In genomic region chr12:106044773-106045172, GRCh38 we compare ENCODE assay signal across 21 cellular contexts.
DNase-seq lines count a peak whose midpoint lies in the region; ATAC-seq, FAIRE-seq and TF ChIP-seq lines count a peak whose summit lies in the region.
"Had no signal": no experiment of that assay in that cellular context is flagged by ENCODE, and none has a peak within 500 bp of the region (broad histone marks: within the 10 kb centered on the region; RNA-seq: fewer than 3 reads in every experiment).

No MANE protein-coding gene starts in this region.

- H4K20me1 ChIP-seq in HepG2 (ENCODE audit: insufficient read depth, low read length) = no peaks in the 10 kb centered on the region

- CTCF ChIA-PET in HepG2 (lab: Yijun Ruan, JAX; ENCODE audit: low intra/inter-chr PET ratio, low total read pairs) = no interaction called here

- H3K27me3 ChIP-seq in liver (ENCODE audit: control insufficient read depth in 4 of 4, insufficient read depth in 4 of 4, low read length in 3 of 4) (no peaks in the 10 kb centered on the region), HepG2 (ENCODE audit: control insufficient read depth in 1 of 2, insufficient read depth in 2 of 2, low read length in 2 of 2) (peaks cover 2 to 14% of the 10 kb centered on the region in 2 experiments; a peak in 3 of 5 replicates), adipocyte (replicated peaks; ENCODE audit: control insufficient read depth, insufficient read depth, low read length) (peaks cover 1% of the 10 kb centered on the region), right atrium auricular region (no peaks in the 10 kb centered on the region)
- H3K27me3 ChIP-seq: dorsolateral prefrontal cortex, testis had no signal

- TF ChIP-seq CTCF in liver (IDR thresholded peaks at IDR 0.05; ENCODE audit: low read depth, low read length, missing input control) (no peak), HepG2 (CRISPR knock-in tag; IDR thresholded peaks at IDR 0.05) (no peak), right atrium auricular region (IDR thresholded peaks at IDR 0.05) (no peak), omental fat pad (IDR thresholded peaks at IDR 0.05) (no peak)

- H3K4me3 ChIP-seq in liver (ENCODE audit: low read depth in 1 of 3, low read length in 3 of 3) (no peak overlapping the region), HepG2 (replicated peaks in 1 of 3; ENCODE audit: insufficient read depth in 1 of 3, low read depth in 2 of 3, low read length in 3 of 3) (no peak overlapping the region), adipocyte (ENCODE audit: low read length) (no peak overlapping the region), right atrium auricular region (no peak overlapping the region)
- H3K4me3 ChIP-seq: dorsolateral prefrontal cortex, testis had no signal

- DNase-seq in HepG2 (ENCODE audit: low spot score) (no peak), adipocyte (ENCODE audit: low read depth) (peak; percentile 31), kidney glomerular epithelial cell (lab: John Stamatoyannopoulos, UW) (peak; percentile 80), right atrium auricular region (ENCODE audit: low spot score) (no peak), omental fat pad (ENCODE audit: low spot score) (no peak), iPS-NIHi11 (ENCODE audit: low spot score) (no peak)
- no peak for DNase-seq in activated CD8-positive, alpha-beta memory T cell treated with anti-CD3 and anti-CD28 coated beads, Interleukin-2, amount 50 U/mL, for 4 hours
- DNase-seq: activated CD8-positive, alpha-beta T cell treated with anti-CD3 and anti-CD28 coated beads, Interleukin-2, amount 10 ng/mL, durations not matched to agents 7 days and 5 days; activated naive CD8-positive, alpha-beta T cell treated with anti-CD3 and anti-CD28 coated beads for 36 hours; DMS79 treated with DMSO at 0.1 percent for 48 hours; erythroblast; natural killer cell; NCI-H2029; SHP77; stimulated activated CD4-positive, alpha-beta T cell treated with anti-CD3 and anti-CD28 coated beads, Interleukin-12 subunit alpha, Interleukin-12 subunit beta, amount 100 ng/mL, for 4 hours; T-helper 2 cell; testis had no signal

- H3K9ac ChIP-seq in liver (ENCODE audit: low read depth in 1 of 2, low read length in 2 of 2) (no peak overlapping the region), HepG2 (ENCODE audit: insufficient read depth, low read depth, low read length) (no peak overlapping the region), adipocyte (ENCODE audit: low read length) (no peak overlapping the region)

- no peak overlapping the region for H2AFZ ChIP-seq in HepG2 (ENCODE audit: low read length)

- FAIRE-seq in HepG2 (lab: Jason Lieb, UNC) = no peak

- no peaks in the 10 kb centered on the region for H3K4me1 ChIP-seq in liver (ENCODE audit: control insufficient read depth in 4 of 4, insufficient read depth in 4 of 4, low read length in 3 of 4)
- H3K4me1 ChIP-seq in HepG2 (ENCODE audit: insufficient read depth, low read length) = no peaks in the 10 kb centered on the region
- H3K4me1 ChIP-seq in adipocyte (ENCODE audit: control insufficient read depth, insufficient read depth, low read length) = no peaks in the 10 kb centered on the region
- H3K4me1 ChIP-seq in right atrium auricular region = peaks cover 0 to 3% of the 10 kb centered on the region in 2 donors
- H3K4me1 ChIP-seq: testis had no signal

- BruUV-seq in HepG2 (replicated peaks; lab: Mats Ljungman, UMichigan) = no TSS peak

- H3K4me2 ChIP-seq in HepG2 (ENCODE audit: low read depth, low read length) = no peak overlapping the region

- H3K27ac ChIP-seq in liver (ENCODE audit: low read depth in 1 of 2, low read length in 2 of 2) (no peak overlapping the region), HepG2 (ENCODE audit: extremely low read length, insufficient read depth, low read length) (no peak overlapping the region), right atrium auricular region (no peak overlapping the region)
- H3K27ac ChIP-seq: testis had no signal

- intact Hi-C loops in HepG2 (cut with micrococcal nuclease; ENCODE audit: unreplicated experiment) = loop anchor here (5.0 kb wide), 1 partner anchor 53 kb away; no protein-coding TSS in a partner anchor

- TF ChIP-seq POLR2A in HepG2 (IDR thresholded peaks at IDR 0.05; ENCODE audit: insufficient read depth in 1 of 2, low read depth in 2 of 2, low read length in 2 of 2) = no peak

- H3K79me2 ChIP-seq in HepG2 (ENCODE audit: insufficient read depth, low read length) = no peaks in the 10 kb centered on the region

- TF ChIP-seq RAD21 in liver (IDR thresholded peaks at IDR 0.05) (no peak), HepG2 (CRISPR knock-in tag; IDR thresholded peaks at IDR 0.05) (no peak)

- H3K9me3 ChIP-seq in liver (ENCODE audit: control insufficient read depth in 4 of 4, low read length in 3 of 4) (no peaks in the 10 kb centered on the region), HepG2 (ENCODE audit: low read length) (no peaks in the 10 kb centered on the region), adipocyte (ENCODE audit: control insufficient read depth, low read length) (no peaks in the 10 kb centered on the region), right atrium auricular region (no peaks in the 10 kb centered on the region)
- H3K9me3 ChIP-seq: testis had no signal

- POLR2A ChIA-PET in HepG2 (lab: Yijun Ruan, JAX) = no interaction called here

- no peak for ATAC-seq in HepG2
- no peak for ATAC-seq in omental fat pad (ENCODE audit: low FRiP score)
- ATAC-seq: activated CD8-positive, alpha-beta T cell treated with anti-CD3 and anti-CD28 coated beads, Interleukin-2, amount 10 ng/mL, durations not matched to agents 7 days and 5 days; natural killer cell; stimulated activated effector memory CD8-positive, alpha-beta T cell treated with anti-CD3 and anti-CD28 coated beads, Interleukin-12 subunit alpha, Interleukin-12 subunit beta, amount 100 ng/mL, for 72 hours; WTC11 had no signal

- TF ChIP-seq EP300 in HepG2 (IDR thresholded peaks at IDR 0.05; ENCODE audit: low read depth in 2 of 2, low read length in 2 of 2) (no peak), HepG2 (CRISPR knock-in tag; IDR thresholded peaks at IDR 0.05; ENCODE audit: borderline replicate concordance) (no peak)

- in situ Hi-C loops in HepG2 (cut with HindIII; ENCODE audit: extremely low pct_ligation_motif_present, low pct_unique_long_range_greater_than_20kb) = no loop called here

- H3K36me3 ChIP-seq in liver (ENCODE audit: control insufficient read depth in 4 of 4, insufficient read depth in 3 of 4, low read depth in 1 of 4, low read length in 3 of 4) (no peaks in the 10 kb centered on the region), HepG2 (replicated peaks in 1 of 2; ENCODE audit: control insufficient read depth in 1 of 2, insufficient read depth in 2 of 2, low read length in 2 of 2) (no peaks in the 10 kb centered on the region), adipocyte (ENCODE audit: control insufficient read depth, insufficient read depth, low read length, severe bottlenecking) (no peaks in the 10 kb centered on the region), right atrium auricular region (no peaks in the 10 kb centered on the region)

- WGBS in liver = 75% methylated on average over 2 of the region's 2 CpGs
- 0% methylated on average over 2 of the region's 2 CpGs for WGBS in HepG2 (ENCODE audit: low lambda C conversion rate)

TF ChIP-seq in liver, 16 proteins besides CTCF, POLR2A, EP300 and RAD21 (continues in another document):
- TF ChIP-seq REST (IDR thresholded peaks at IDR 0.05) = no peak

TF ChIP-seq in HepG2, 621 proteins besides CTCF, POLR2A, EP300 and RAD21:
- TF ChIP-seq MTA1 (CRISPR knock-in tag; IDR thresholded peaks at IDR 0.05; ENCODE audit: borderline replicate concordance) (no peak), GFI1 (CRISPR knock-in tag; IDR thresholded peaks at IDR 0.05; ENCODE audit: borderline replicate concordance) (no peak), ZNF704 (CRISPR knock-in tag; IDR thresholded peaks at IDR 0.05; ENCODE audit: borderline replicate concordance) (no peak)
TF ChIP-seq in HepG2: peak in this region for 0.

Comparison
In these comparisons a context has a peak if more than half of its experiments do, and no peak if none do; other contexts are left out.
1. DNase-seq: peak in adipocyte (single experiment) and kidney glomerular epithelial cell (single experiment); none in HepG2 (single experiment), activated CD8-positive, alpha-beta memory T cell treated with anti-CD3 and anti-CD28 coated beads, Interleukin-2, amount 50 U/mL, for 4 hours (single experiment), right atrium auricular region (single experiment), omental fat pad (single experiment) and iPS-NIHi11 (single experiment).